In the genomic region with DNA sequence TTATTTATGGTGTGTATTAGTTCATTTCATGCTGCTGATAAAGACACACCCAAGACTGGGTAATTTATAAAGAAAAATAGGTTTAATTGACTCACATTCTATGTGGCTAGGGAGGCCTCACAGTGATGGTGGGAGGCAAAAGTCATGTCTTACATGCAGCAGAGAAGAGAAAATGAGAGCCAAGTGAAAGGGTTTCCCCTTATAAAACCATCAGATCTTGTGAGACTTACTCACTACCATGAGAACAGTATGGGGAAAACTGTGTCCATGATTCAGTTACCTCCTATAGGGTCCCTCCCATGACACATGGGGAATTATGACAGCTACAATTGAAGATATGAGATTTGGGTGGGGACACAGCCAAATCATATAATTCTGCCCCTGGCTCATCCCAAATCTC, we compare ENCODE assay signal across 14 cellular contexts.
"Had no signal": no experiment of that assay in that cellular context is flagged by ENCODE, and none has a peak within 500 bp of the region (broad histone marks: within the 10 kb centered on the region; RNA-seq: fewer than 3 reads in every experiment).

No MANE protein-coding gene starts in this region.

- H3K27ac Mint-ChIP-seq: naive thymus-derived CD8-positive, alpha-beta T cell; T-helper 17 cell had no signal

- ATAC-seq: body of pancreas; gastroesophageal sphincter; left lung; mucosa of descending colon; naive thymus-derived CD8-positive, alpha-beta T cell; T-helper 17 cell had no signal

- H3K27me3 Mint-ChIP-seq: central memory CD8-positive, alpha-beta T cell; T-helper 17 cell had no signal

- H3K4me3 Mint-ChIP-seq: central memory CD8-positive, alpha-beta T cell; naive thymus-derived CD8-positive, alpha-beta T cell; T-helper 17 cell had no signal

- H3K4me1 Mint-ChIP-seq: T-helper 17 cell had no signal

- DNase-seq: activated effector memory CD4-positive, alpha-beta T cell treated with anti-CD3 and anti-CD28 coated beads, Interleukin-2, amount 50 U/mL, for 16 hours; amniotic stem cell; body of pancreas; cortex of kidney; effector memory CD4-positive, alpha-beta T cell; left lung; mucosa of descending colon; naive thymus-derived CD8-positive, alpha-beta T cell; posterior cingulate gyrus; SHP77 treated with DMSO at 0.1 percent for 48 hours; T-helper 17 cell; trophoblast cell had no signal
